10 cellular contexts compared by ENCODE assay signal in the genomic region with DNA sequence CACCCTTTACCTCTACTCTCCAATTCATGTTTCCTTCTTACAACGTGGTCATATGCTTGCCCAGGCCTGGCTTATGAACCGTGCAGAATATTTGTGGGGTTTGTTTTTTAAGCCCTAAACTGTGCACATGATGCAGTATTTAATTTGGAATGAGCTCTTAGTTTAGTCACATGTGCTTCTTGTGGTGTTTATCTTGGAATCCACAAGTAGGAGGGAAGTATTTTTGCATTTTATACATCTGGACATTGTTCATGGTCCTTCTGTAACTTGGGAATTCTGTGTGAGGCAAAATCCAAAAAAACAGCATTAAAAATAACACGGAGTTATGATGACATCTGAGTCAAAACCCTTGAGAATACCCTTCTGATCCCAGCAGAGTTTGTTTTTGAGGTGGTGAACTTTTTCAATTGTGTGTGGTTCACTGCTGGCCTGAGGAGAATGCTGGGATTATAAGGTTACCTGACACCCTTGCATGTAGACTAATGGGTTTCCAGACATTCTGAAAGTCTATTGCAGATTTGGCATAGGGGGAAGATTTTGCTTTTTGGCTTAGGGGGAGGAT.
DNase-seq lines count a peak whose midpoint lies in the region; ATAC-seq, FAIRE-seq and TF ChIP-seq lines count a peak whose summit lies in the region.
"Had no signal": no experiment of that assay in that cellular context is flagged by ENCODE, and none has a peak within 500 bp of the region (broad histone marks: within the 10 kb centered on the region; RNA-seq: fewer than 3 reads in every experiment).

No MANE protein-coding gene starts in this region.

- no peaks in the 10 kb centered on the region for H3K9me3 Mint-ChIP-seq in astrocyte (ENCODE audit: unreplicated experiment)
- H3K9me3 Mint-ChIP-seq: activated T-cell treated with anti-CD3 and anti-CD28 coated beads, Interleukin-2, amount 50 U/mL, for 72 hours had no signal

- TF ChIP-seq CTCF in astrocyte (IDR thresholded peaks at IDR 0.05; ENCODE audit: insufficient read depth, low read depth, low read length) (no peak), right atrium auricular region (IDR thresholded peaks at IDR 0.05) (no peak)

- no peaks in the 10 kb centered on the region for H3K9me2 ChIP-seq in GM23248 (ENCODE audit: insufficient read depth)

- H3K4me2 ChIP-seq in GM23248 (ENCODE audit: unreplicated experiment) (peak overlapping the region; percentile 68), astrocyte (ENCODE audit: low read length) (peak overlapping the region; percentile 49), skeletal muscle satellite cell (ENCODE audit: low read length) (peak overlapping the region; percentile 42)

- H2AFZ ChIP-seq in GM23248: 0 out of 2 replicates have a peak overlapping the region, but pooled peaks have one; percentile 10
- H2AFZ ChIP-seq in astrocyte (ENCODE audit: low read depth, low read length): no peak overlapping the region

- H3K36me3 ChIP-seq in GM23248 (ENCODE audit: low read depth) (no peaks in the 10 kb centered on the region), astrocyte (ENCODE audit: insufficient read depth, low read length) (no peaks in the 10 kb centered on the region), right atrium auricular region (no peaks in the 10 kb centered on the region), skeletal muscle satellite cell (ENCODE audit: insufficient read depth, low read length) (no peaks in the 10 kb centered on the region)

- in situ Hi-C loops in GM23248 (cut with MboI): loop anchor here (10.0 kb wide), 2 partner anchors 304 to 884 kb away; no protein-coding TSS in a partner anchor

- WGBS in GM23248 (ENCODE audit: low coverage in 1 of 2, low lambda C conversion rate in 2 of 2, missing lambda C conversion rate in 2 of 2), 2 experiments: 1 to 3% methylated on average over 3 of the region's 3 CpGs

- H3K4me3 ChIP-seq in GM23248 (peak overlapping the region; percentile 43), astrocyte (ENCODE audit: insufficient read depth, low read depth, low read length) (no peak overlapping the region), right atrium auricular region (no peak overlapping the region), skeletal muscle satellite cell (ENCODE audit: low read length) (no peak overlapping the region)

- no peak overlapping the region for H3K27ac Mint-ChIP-seq in astrocyte (ENCODE audit: unreplicated experiment)
- H3K27ac Mint-ChIP-seq: activated T-cell treated with anti-CD3 and anti-CD28 coated beads, Interleukin-2, amount 50 U/mL, for 72 hours had no signal

- H3K4me1 ChIP-seq in GM23248 (ENCODE audit: insufficient read depth): peaks cover 39% of the 10 kb centered on the region
- peaks cover 20% of the 10 kb centered on the region for H3K4me1 ChIP-seq in astrocyte (ENCODE audit: insufficient read depth, low read length)
- H3K4me1 ChIP-seq in right atrium auricular region: peaks cover 0 to 18% of the 10 kb centered on the region in 2 donors
- H3K4me1 ChIP-seq in skeletal muscle satellite cell (ENCODE audit: control insufficient read depth, insufficient read depth, low read length): peaks cover 32% of the 10 kb centered on the region

- H4K20me1 ChIP-seq in GM23248 (ENCODE audit: insufficient read depth) (no peaks in the 10 kb centered on the region), astrocyte (ENCODE audit: insufficient read depth, low read length) (no peaks in the 10 kb centered on the region)

- peak overlapping the region; percentile 48 for H3K9ac ChIP-seq in GM23248
- peak overlapping the region; percentile 7 for H3K9ac ChIP-seq in astrocyte (ENCODE audit: low read length)
- H3K9ac ChIP-seq in skeletal muscle satellite cell (ENCODE audit: low read depth, low read length): peak overlapping the region; percentile 21

- peaks cover 4% of the 10 kb centered on the region; the same call in 1 of the 2 replicates for H3K79me2 ChIP-seq in GM23248 (ENCODE audit: insufficient read depth)
- no peaks in the 10 kb centered on the region for H3K79me2 ChIP-seq in astrocyte (ENCODE audit: insufficient read depth, low read length)

- peaks cover 29% of the 10 kb centered on the region for H3K4me1 Mint-ChIP-seq in astrocyte (ENCODE audit: low read depth, unreplicated experiment)

- H3K27me3 ChIP-seq in GM23248 (replicated peaks; ENCODE audit: insufficient read depth): no peaks in the 10 kb centered on the region
- no peaks in the 10 kb centered on the region for H3K27me3 ChIP-seq in astrocyte (ENCODE audit: insufficient read depth, low read length)
- no peaks in the 10 kb centered on the region for H3K27me3 ChIP-seq in right atrium auricular region
- no peaks in the 10 kb centered on the region for H3K27me3 ChIP-seq in skeletal muscle satellite cell (ENCODE audit: control insufficient read depth, insufficient read depth, low read length)

- no peak overlapping the region for H3K4me3 Mint-ChIP-seq in astrocyte (ENCODE audit: unreplicated experiment)
- H3K4me3 Mint-ChIP-seq: activated T-cell treated with anti-CD3 and anti-CD28 coated beads, Interleukin-2, amount 50 U/mL, for 72 hours had no signal

- H3K27me3 Mint-ChIP-seq in astrocyte (ENCODE audit: low read depth, unreplicated experiment): no peaks in the 10 kb centered on the region

- FAIRE-seq in astrocyte (lab: Jason Lieb, UNC): peak; percentile 86

- peaks cover 28% of the 10 kb centered on the region for H3F3A ChIP-seq in GM23248 (ENCODE audit: insufficient read depth)

- DNase-seq in GM23248 (peak; percentile 73), astrocyte (ENCODE audit: low read depth) (peak; percentile 94), right atrium auricular region (ENCODE audit: low spot score) (no peak), cerebellum (ENCODE audit: low spot score) (no peak), amniotic stem cell (lab: John Stamatoyannopoulos, UW) (no peak)
- DNase-seq: activated T-cell treated with anti-CD3 and anti-CD28 coated beads, Interleukin-2, amount 50 U/mL, for 72 hours; NCI-H1694 treated with DMSO at 0.1 percent for 48 hours had no signal

- H3K36me3 Mint-ChIP-seq in astrocyte (ENCODE audit: low read depth, unreplicated experiment): no peaks in the 10 kb centered on the region

- peak overlapping the region; percentile 69 for H3K27ac ChIP-seq in GM23248
- H3K27ac ChIP-seq in astrocyte (ENCODE audit: low read depth, low read length): no peak overlapping the region
- H3K27ac ChIP-seq in right atrium auricular region: peak overlapping the region; percentile 65

- ATAC-seq in GM19455 (IDR thresholded peaks at IDR 0.05; ENCODE audit: unreplicated experiment): no peak
- no peak for ATAC-seq in GM18868 (IDR thresholded peaks at IDR 0.05; ENCODE audit: unreplicated experiment)
- ATAC-seq: activated T-cell treated with anti-CD3 and anti-CD28 coated beads, Interleukin-2, amount 50 U/mL, for 72 hours had no signal

- H3K9me3 ChIP-seq in GM23248 (ENCODE audit: low read depth) (no peaks in the 10 kb centered on the region), astrocyte (ENCODE audit: insufficient read depth, low read depth, low read length) (no peaks in the 10 kb centered on the region), right atrium auricular region (no peaks in the 10 kb centered on the region), skeletal muscle satellite cell (replicated peaks; ENCODE audit: low read length) (no peaks in the 10 kb centered on the region)

Comparison
In these comparisons a context has a peak if more than half of its experiments do, and no peak if none do; other contexts are left out.
1. DNase-seq: peak in GM23248 (single experiment) and astrocyte (single experiment); none in right atrium auricular region (single experiment), cerebellum (single experiment) and amniotic stem cell (single experiment).
2. Peak in every context shown above with its lines, with median percentiles within 50 percentile points of each other: H3K4me2 ChIP-seq and H3K9ac ChIP-seq.